ENCODE assay signal across 8 cellular contexts in genomic region chrX:18885317-18886004, GRCh38.
DNase-seq lines count a peak whose midpoint lies in the region; ATAC-seq and TF ChIP-seq lines count a peak whose summit lies in the region.

No MANE protein-coding gene starts in this region.

- intact Hi-C loops in PC-3 (cut with micrococcal nuclease) = loop anchor here (1.0 to 5.0 kb wide), 4 partner anchors 183 to 493 kb away; no protein-coding TSS in a partner anchor

- peak; percentile 21 for ATAC-seq in GM21367 (IDR thresholded peaks at IDR 0.05; ENCODE audit: unreplicated experiment)
- ATAC-seq in PC-3 = no peak

- POLR2A ChIA-PET in PC-3 (lab: Charles Lee; ENCODE audit: unreplicated experiment) = no interaction called here

- H3K9me2 ChIP-seq in PC-3 (replicated peaks; ENCODE audit: low read length) = no peaks in the 10 kb centered on the region

- CTCF ChIA-PET in PC-3 (lab: Charles Lee) = interaction anchor here (0.6 to 1.2 kb wide), 2 partner anchors 28 to 121 kb away, joined by 3 to 17 read pairs; no protein-coding TSS in a partner anchor

- H3K9me3 ChIP-seq in PC-3 (ENCODE audit: low read length) = no peaks in the 10 kb centered on the region

- H3K4me2 ChIP-seq in PC-3 (ENCODE audit: low read length) = peak overlapping the region; percentile 87

- H4K20me1 ChIP-seq in PC-3 (ENCODE audit: low read length) = no peaks in the 10 kb centered on the region

- H3F3A ChIP-seq in PC-3 (ENCODE audit: low read length, unreplicated experiment) = no peaks in the 10 kb centered on the region

- no peak overlapping the region for H3K9ac ChIP-seq in PC-3 (ENCODE audit: low read length)

- H3K27me3 ChIP-seq in ACC112 (ENCODE audit: insufficient read depth, low read length) = no peaks in the 10 kb centered on the region
- no peaks in the 10 kb centered on the region for H3K27me3 ChIP-seq in PC-3 (ENCODE audit: low read length)

- peak overlapping the region; percentile 82 for H3K4me3 ChIP-seq in ACC112 (ENCODE audit: low read depth, low read length)
- H3K4me3 ChIP-seq in PC-3 (ENCODE audit: low read length) = peak overlapping the region; percentile 66
- H3K4me3 ChIP-seq in skeletal muscle cell (ENCODE audit: low read depth, low read length) = peak overlapping the region; percentile 32

- H3K4me1 ChIP-seq in ACC112 (ENCODE audit: control insufficient read depth, insufficient read depth, low read length, unreplicated experiment) (peaks cover 20% of the 10 kb centered on the region), PC-3 (ENCODE audit: insufficient read depth, low read length) (peaks cover 20% of the 10 kb centered on the region)

- DNase-seq in PC-3 (no peak), epithelial cell of prostate (ENCODE audit: low read depth, low spot score) (no peak), skeletal muscle cell (ENCODE audit: low read depth) (no peak), NCI-H1048 (lab: John Stamatoyannopoulos, UW) (no peak), CD1c-positive myeloid dendritic cell (ENCODE audit: extremely low spot score) (no peak)
- no peak for DNase-seq in central memory CD4-positive, alpha-beta T cell

- H3K27ac ChIP-seq in ACC112 (ENCODE audit: low read depth, low read length) (peak overlapping the region; percentile 69), PC-3 (ENCODE audit: low read length) (no peak overlapping the region), epithelial cell of prostate (peak overlapping the region; percentile 84)

- H2AFZ ChIP-seq in ACC112 (ENCODE audit: low read length, unreplicated experiment) = peak overlapping the region; percentile 91
- peak overlapping the region; percentile 85; the same call in 1 of the 2 replicates for H2AFZ ChIP-seq in PC-3 (ENCODE audit: low read length)

- no TSS peak for BruUV-seq in PC-3 (replicated peaks; lab: Mats Ljungman, UMichigan)

- H3K36me3 ChIP-seq in ACC112 (ENCODE audit: insufficient read depth, low read length) (no peaks in the 10 kb centered on the region), PC-3 (ENCODE audit: low read depth, low read length) (no peaks in the 10 kb centered on the region)

- TF ChIP-seq CTCF in PC-3 (conservative IDR thresholded peaks at IDR 0.05; ENCODE audit: low read depth, low read length) = no peak

- H3K79me2 ChIP-seq in ACC112 (ENCODE audit: control insufficient read depth, insufficient read depth, low read length, unreplicated experiment) = no peaks in the 10 kb centered on the region
- H3K79me2 ChIP-seq in PC-3 (ENCODE audit: low read length) = no peaks in the 10 kb centered on the region

Comparison
In these comparisons a context has a peak if more than half of its experiments do, and no peak if none do; other contexts are left out.
1. H3K4me3 ChIP-seq: peak in every context shown above with its lines; median percentile 82 in ACC112; 66 in PC-3; 32 in skeletal muscle cell.